8 cellular contexts compared by ENCODE assay signal in the genomic region with DNA sequence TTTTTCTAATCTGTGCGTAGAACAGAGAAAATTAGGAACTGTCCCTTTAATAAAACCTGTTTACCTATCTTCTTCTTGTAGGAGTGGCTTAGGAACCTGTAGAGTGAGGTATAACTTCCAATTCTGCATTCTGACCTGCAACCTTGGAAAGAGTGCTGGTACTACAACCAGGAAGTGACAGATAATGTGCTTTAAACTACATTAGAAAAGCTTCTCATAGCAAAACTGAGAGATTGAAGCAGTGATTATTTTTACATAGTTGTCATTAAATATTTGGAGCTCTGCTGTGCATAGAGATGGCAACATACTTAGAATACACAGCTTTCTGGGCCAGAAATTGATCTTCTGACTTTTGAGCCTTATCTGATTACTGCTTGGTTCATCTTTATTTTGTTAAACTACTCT. TPM values are rescaled to one million over a fixed set of nuclear protein-coding genes. Genes with fewer than 3 reads are reported as not detected.
DNase-seq lines count a peak whose midpoint lies in the region; ATAC-seq and TF ChIP-seq lines count a peak whose summit lies in the region.

No MANE protein-coding gene starts in this region.

- H3K4me1 ChIP-seq in endocrine pancreas (ENCODE audit: control insufficient read depth, insufficient read depth, low read length) (no peaks in the 10 kb centered on the region), prostate gland (replicated peaks) (no peaks in the 10 kb centered on the region), HAP-1 (peaks cover 17% of the 10 kb centered on the region)

- intact Hi-C loops in prostate gland (cut with DNase I), result no loop called here

- peak overlapping the region in 1 of 2 donors; percentile 9 for H3K27ac ChIP-seq in prostate gland

- H3K9me3 ChIP-seq in endocrine pancreas (ENCODE audit: control insufficient read depth, low read length) (no peaks in the 10 kb centered on the region), prostate gland (no peaks in the 10 kb centered on the region), HAP-1 (no peaks in the 10 kb centered on the region)

- no peak for TF ChIP-seq POLR2A in prostate gland (IDR thresholded peaks at IDR 0.05)

- H3K36me3 ChIP-seq in endocrine pancreas (ENCODE audit: control insufficient read depth, insufficient read depth, low read length) (no peaks in the 10 kb centered on the region), prostate gland (no peaks in the 10 kb centered on the region), HAP-1 (replicated peaks) (no peaks in the 10 kb centered on the region)

- no peaks in the 10 kb centered on the region for H3K27me3 ChIP-seq in endocrine pancreas (ENCODE audit: control insufficient read depth, insufficient read depth, low read length)
- H3K27me3 ChIP-seq in prostate gland (replicated peaks; ENCODE audit: insufficient read depth), result no peaks in the 10 kb centered on the region
- H3K27me3 ChIP-seq in HAP-1 (ENCODE audit: low read depth), result no peaks in the 10 kb centered on the region

- TF ChIP-seq CTCF in prostate gland (IDR thresholded peaks at IDR 0.05), result peak in 1 of 4 experiments; percentile 1

- ATAC-seq in GM19351 (IDR thresholded peaks at IDR 0.05; ENCODE audit: unreplicated experiment) (no peak), HG02870 (IDR thresholded peaks at IDR 0.05; ENCODE audit: unreplicated experiment) (no peak)

- no peak overlapping the region for H3K9ac ChIP-seq in endocrine pancreas (ENCODE audit: control insufficient read depth, insufficient read depth, low read length)

- 23% methylated on average over 1 of the region's 1 CpG for WGBS in prostate gland

- DNase-seq in DMS53 treated with DMSO at 0.1 percent for 48 hours (lab: John Stamatoyannopoulos, UW; ENCODE audit: unreplicated experiment) (peak; percentile 89), NCI-H510A (lab: John Stamatoyannopoulos, UW) (peak; percentile 32), prostate gland (ENCODE audit: low spot score) (peak; percentile 50), HAP-1 (ENCODE audit: low spot score in 2 of 2) (no peak)
- DNase-seq in stimulated activated CD8-positive, alpha-beta memory T cell treated with anti-CD3 and anti-CD28 coated beads, Interleukin-4, amount 100 ng/mL, for 48 hours, result no peak

- H3K4me3 ChIP-seq in endocrine pancreas (ENCODE audit: control insufficient read depth, insufficient read depth, low read length), result peak overlapping the region; percentile 99
- peak overlapping the region; percentile 8 to 20 for H3K4me3 ChIP-seq in prostate gland
- no peak overlapping the region for H3K4me3 ChIP-seq in HAP-1

- in situ Hi-C loops in HAP-1 (cut with MboI; ENCODE audit: low sequenced_read_pairs), result no loop called here

RNA-seq across cellular contexts. Expression of gene ZDHHC23, which starts 50.4 kb away (rescaled TPM):
- total RNA-seq in prostate gland, result 10 to 100 TPM in 1 of 2 donors, 1 to 10 TPM in 1; 4.2 to 10.1 TPM

RNA-seq across cellular contexts. Expression of gene GRAMD1C, which starts 58.8 kb away (rescaled TPM):
- 10 to 100 TPM in 1 of 2 donors, 1 to 10 TPM in 1; 7.4 to 21.4 TPM for total RNA-seq in prostate gland

Comparison
In these comparisons a context has a peak if more than half of its experiments do, and no peak if none do; other contexts are left out.
1. DNase-seq: peak in DMS53 treated with DMSO at 0.1 percent for 48 hours (single experiment), NCI-H510A (single experiment) and prostate gland (single experiment); none in HAP-1 (0 of 2) and stimulated activated CD8-positive, alpha-beta memory T cell treated with anti-CD3 and anti-CD28 coated beads, Interleukin-4, amount 100 ng/mL, for 48 hours (single experiment).